ENCODE assay signal across 1 cellular context in genomic region chr17:50950002-50950877, GRCh38.
TF ChIP-seq lines count a peak whose summit lies in the region.

No MANE protein-coding gene starts in this region.

TF ChIP-seq in HepG2, 621 proteins besides CTCF, POLR2A, EP300 and RAD21 (continued from another document and continues in another):
- peak; percentile 50; the same call in 1 of the 2 replicates for TF ChIP-seq AHDC1 (CRISPR knock-in tag; IDR thresholded peaks at IDR 0.05; ENCODE audit: borderline replicate concordance)
- no peak for TF ChIP-seq HIVEP1 (CRISPR knock-in tag; IDR thresholded peaks at IDR 0.05)
- peak; percentile 92 for TF ChIP-seq ZBTB25 (CRISPR knock-in tag; IDR thresholded peaks at IDR 0.05)
- peak; percentile 100 for TF ChIP-seq ZBTB7A (CRISPR knock-in tag; IDR thresholded peaks at IDR 0.05)
- TF ChIP-seq PHF8 (CRISPR knock-in tag; IDR thresholded peaks at IDR 0.05): peak; percentile 64
- peak; percentile 97 for TF ChIP-seq ZNF614 (CRISPR knock-in tag; IDR thresholded peaks at IDR 0.05; ENCODE audit: borderline replicate concordance)
- no peak for TF ChIP-seq ZBTB34 (CRISPR knock-in tag; IDR thresholded peaks at IDR 0.05)
- peak; percentile 92 for TF ChIP-seq ZNF280B (CRISPR knock-in tag; IDR thresholded peaks at IDR 0.05; ENCODE audit: borderline replicate concordance)
- TF ChIP-seq ZNF619 (CRISPR knock-in tag; IDR thresholded peaks at IDR 0.05): peak; percentile 93
- no peak for TF ChIP-seq EHMT2 (IDR thresholded peaks at IDR 0.05; ENCODE audit: borderline replicate concordance, low read depth, low read length)
- TF ChIP-seq MAF1 (CRISPR knock-in tag; IDR thresholded peaks at IDR 0.05; ENCODE audit: borderline replicate concordance): 0 out of 2 replicates have a peak, but pooled peaks have one; percentile 25
- TF ChIP-seq PATZ1 (CRISPR knock-in tag; IDR thresholded peaks at IDR 0.05): peak; percentile 87
- TF ChIP-seq SMYD3 (CRISPR knock-in tag; IDR thresholded peaks at IDR 0.05): no peak
- no peak for TF ChIP-seq MBNL3 (CRISPR knock-in tag; conservative IDR thresholded peaks at IDR 0.05)
- 0 out of 2 replicates have a peak, but pooled peaks have one; percentile 30 for TF ChIP-seq ZXDC (CRISPR knock-in tag; IDR thresholded peaks at IDR 0.05)
- TF ChIP-seq SP2 (CRISPR knock-in tag; IDR thresholded peaks at IDR 0.05): no peak
- no peak for TF ChIP-seq CCAR2 (optimal IDR thresholded peaks at IDR 0.05; ENCODE audit: low read depth, low read length)
- no peak for TF ChIP-seq PAF1 (CRISPR knock-in tag; IDR thresholded peaks at IDR 0.05)
- TF ChIP-seq ZFP36L2 (CRISPR knock-in tag; IDR thresholded peaks at IDR 0.05): no peak
- TF ChIP-seq EEA1 (CRISPR knock-in tag; IDR thresholded peaks at IDR 0.05; ENCODE audit: borderline replicate concordance): peak; percentile 63; the same call in 1 of the 2 replicates
- peak; percentile 95 for TF ChIP-seq IRF2 (CRISPR knock-in tag; IDR thresholded peaks at IDR 0.05)
- TF ChIP-seq SP1 (IDR thresholded peaks at IDR 0.05): no peak
- 0 out of 2 replicates have a peak, but pooled peaks have one; percentile 38 for TF ChIP-seq SP1 (CRISPR knock-in tag; IDR thresholded peaks at IDR 0.05)
- TF ChIP-seq RFX1 (IDR thresholded peaks at IDR 0.05): no peak
- no peak for TF ChIP-seq STAT6 (CRISPR knock-in tag; IDR thresholded peaks at IDR 0.05; ENCODE audit: borderline replicate concordance)
- no peak for TF ChIP-seq TMF1 (CRISPR knock-in tag; IDR thresholded peaks at IDR 0.05; ENCODE audit: low read depth)
- TF ChIP-seq TFAP4 (IDR thresholded peaks at IDR 0.05; ENCODE audit: borderline replicate concordance, low read depth): peak; percentile 68; the same call in 1 of the 2 replicates
- no peak for TF ChIP-seq ADNP (CRISPR knock-in tag; IDR thresholded peaks at IDR 0.05)
- TF ChIP-seq MAFF (IDR thresholded peaks at IDR 0.05; ENCODE audit: low read depth, low read length): no peak
- TF ChIP-seq HNRNPK (IDR thresholded peaks at IDR 0.05; ENCODE audit: low read depth, low read length, poor library complexity, severe bottlenecking): no peak
- no peak for TF ChIP-seq NR1H2 (CRISPR knock-in tag; IDR thresholded peaks at IDR 0.05; ENCODE audit: borderline replicate concordance, low read depth)
- TF ChIP-seq REPIN1 (CRISPR knock-in tag; IDR thresholded peaks at IDR 0.05; ENCODE audit: borderline replicate concordance, low read depth): peak; percentile 50; the same call in 1 of the 2 replicates
- no peak for TF ChIP-seq ZNF17 (CRISPR knock-in tag; IDR thresholded peaks at IDR 0.05)
- TF ChIP-seq SRSF4 (IDR thresholded peaks at IDR 0.05; ENCODE audit: low read depth, low read length, poor library complexity, severe bottlenecking): no peak
- 0 out of 2 replicates have a peak, but pooled peaks have one; percentile 63 for TF ChIP-seq NFIB (CRISPR knock-in tag; IDR thresholded peaks at IDR 0.05; ENCODE audit: borderline replicate concordance)
- TF ChIP-seq CREBL2 (CRISPR knock-in tag; IDR thresholded peaks at IDR 0.05; ENCODE audit: borderline replicate concordance): peak; percentile 88
- no peak for TF ChIP-seq ZMAT5 (CRISPR knock-in tag; IDR thresholded peaks at IDR 0.05; ENCODE audit: borderline replicate concordance, low read depth)
- TF ChIP-seq KDM2A (CRISPR knock-in tag; IDR thresholded peaks at IDR 0.05; ENCODE audit: borderline replicate concordance, low read depth): peak; percentile 93
- TF ChIP-seq ZBTB38 (CRISPR knock-in tag; IDR thresholded peaks at IDR 0.05): peak; percentile 93
- no peak for TF ChIP-seq ZSCAN12 (CRISPR knock-in tag; IDR thresholded peaks at IDR 0.05)
- TF ChIP-seq ZNF597 (CRISPR knock-in tag; IDR thresholded peaks at IDR 0.05): no peak
- 0 out of 2 replicates have a peak, but pooled peaks have one; percentile 63 for TF ChIP-seq ZNF674 (CRISPR knock-in tag; IDR thresholded peaks at IDR 0.05; ENCODE audit: low read depth)
- TF ChIP-seq ZKSCAN8 (CRISPR knock-in tag; IDR thresholded peaks at IDR 0.05; ENCODE audit: borderline replicate concordance): no peak
